In genomic region chr6:56756219-56756789, GRCh38 we compare ENCODE assay signal across 13 cellular contexts.
DNase-seq lines count a peak whose midpoint lies in the region; ATAC-seq and TF ChIP-seq lines count a peak whose summit lies in the region.
"Had no signal": no experiment of that assay in that cellular context is flagged by ENCODE, and none has a peak within 500 bp of the region (broad histone marks: within the 10 kb centered on the region; RNA-seq: fewer than 3 reads in every experiment).

No MANE protein-coding gene starts in this region.

- TF ChIP-seq CTCF in esophagus muscularis mucosa (IDR thresholded peaks at IDR 0.05), result no peak
- no peak for TF ChIP-seq CTCF in thoracic aorta (IDR thresholded peaks at IDR 0.05)

- H3K27me3 ChIP-seq in esophagus muscularis mucosa (no peaks in the 10 kb centered on the region), thoracic aorta (replicated peaks; ENCODE audit: insufficient read depth) (no peaks in the 10 kb centered on the region)

- intact Hi-C loops in esophagus muscularis mucosa (cut with DNase I), result loop anchor here (5.0 kb wide), 2 partner anchors 49 to 119 kb away; no protein-coding TSS in a partner anchor

- H3K4me1 ChIP-seq in esophagus muscularis mucosa (peaks cover 43 to 77% (median 56%) of the 10 kb centered on the region in 4 donors), thoracic aorta (ENCODE audit: control insufficient read depth in 1 of 2, low read depth in 2 of 2) (peaks cover 49 to 76% of the 10 kb centered on the region in 2 donors)

- H3K9me3 ChIP-seq in esophagus muscularis mucosa (no peaks in the 10 kb centered on the region), thoracic aorta (no peaks in the 10 kb centered on the region)

- peak; percentile 36 for ATAC-seq in thoracic aorta (ENCODE audit: insufficient number of reproducible peaks, low FRiP score, low read depth)
- no peak for ATAC-seq in HG03045 (IDR thresholded peaks at IDR 0.05; ENCODE audit: unreplicated experiment)

- no peak overlapping the region for H3K4me3 ChIP-seq in esophagus muscularis mucosa
- no peak overlapping the region for H3K4me3 ChIP-seq in thoracic aorta

- DNase-seq in NCI-H82 treated with DMSO at 0.1 percent for 48 hours (lab: John Stamatoyannopoulos, UW; ENCODE audit: unreplicated experiment), result peak; percentile 35
- DNase-seq in esophagus muscularis mucosa (ENCODE audit: extremely low spot score), result no peak
- peak; percentile 28 for DNase-seq in midbrain (lab: John Stamatoyannopoulos, UW)
- DNase-seq in thoracic aorta (ENCODE audit: low spot score), result no peak
- DNase-seq in GM19240 (ENCODE audit: insufficient read length, low spot score), result no peak
- no peak for DNase-seq in T-helper 2 cell
- no peak for DNase-seq in iPS-NIHi7 (ENCODE audit: extremely low spot score)
- DNase-seq: activated CD4-positive, alpha-beta memory T cell treated with anti-CD3 and anti-CD28 coated beads, Interleukin-2, amount 10 ng/mL, durations not matched to agents 7 days and 5 days; activated naive CD4-positive, alpha-beta T cell treated with anti-CD3 and anti-CD28 coated beads, Interleukin-2, amount 50 U/mL, for 16 hours; dermis blood vessel endothelial cell; NCI-H1417; NK-92 treated with Interleukin-12 subunit alpha and Interleukin-12 subunit beta, amount 100 ng/mL, for 24 hours had no signal

- TF ChIP-seq EP300 in esophagus muscularis mucosa (IDR thresholded peaks at IDR 0.05), result no peak

- H3K36me3 ChIP-seq in esophagus muscularis mucosa (no peaks in the 10 kb centered on the region), thoracic aorta (no peaks in the 10 kb centered on the region)

- peak overlapping the region; percentile 16 to 54 (median 45) for H3K27ac ChIP-seq in esophagus muscularis mucosa (replicated peaks in 1 of 4)
- peak overlapping the region; percentile 36 to 48 for H3K27ac ChIP-seq in thoracic aorta

- WGBS in esophagus muscularis mucosa, result 55% methylated on average over 4 of the region's 4 CpGs

- TF ChIP-seq POLR2A in esophagus muscularis mucosa (IDR thresholded peaks at IDR 0.05; ENCODE audit: low read depth), result no peak

Comparison
In these comparisons a context has a peak if more than half of its experiments do, and no peak if none do; other contexts are left out.
1. DNase-seq: peak in NCI-H82 treated with DMSO at 0.1 percent for 48 hours (single experiment) and midbrain (single experiment); none in esophagus muscularis mucosa (single experiment), thoracic aorta (single experiment), GM19240 (single experiment), T-helper 2 cell (0 of 5) and iPS-NIHi7 (single experiment).